ENCODE assay signal across 1 cellular context in the genomic region with DNA sequence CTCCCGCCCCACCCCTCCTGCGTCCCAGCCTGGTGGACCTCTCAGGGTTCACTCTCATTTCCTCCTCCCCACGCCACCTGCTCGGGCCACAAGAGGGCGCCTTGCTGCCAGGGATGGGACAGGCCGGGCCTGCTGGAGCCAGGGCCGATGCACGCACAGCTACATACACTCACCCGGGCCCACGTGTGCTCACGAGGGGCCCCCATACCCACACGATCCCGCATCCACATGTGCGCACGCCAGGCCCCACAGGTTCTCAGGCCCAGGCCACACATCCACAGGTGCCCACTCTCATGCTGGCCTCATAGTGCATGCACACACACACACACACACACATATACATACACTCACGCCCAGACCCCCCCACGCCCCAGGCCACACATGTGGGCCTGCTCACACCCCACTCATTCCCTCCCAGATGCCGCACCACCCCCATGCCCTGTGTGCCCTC.
TF ChIP-seq lines count a peak whose summit lies in the region.

No MANE protein-coding gene starts in this region.

TF ChIP-seq in HEK293, 187 proteins besides CTCF, POLR2A, EP300 and RAD21 (continued from another document and continues in another):
- TF ChIP-seq PBX3 (CRISPR knock-in tag; IDR thresholded peaks at IDR 0.05) = peak; percentile 65; the same call in 1 of the 2 replicates
- no peak for TF ChIP-seq ZNF473 (tag by site-specific recombination; IDR thresholded peaks at IDR 0.05)
- peak; percentile 29; the same call in 1 of the 2 replicates for TF ChIP-seq KLF1 (tag by site-specific recombination; IDR thresholded peaks at IDR 0.05)
- peak; percentile 82; the same call in 1 of the 2 replicates for TF ChIP-seq ZSCAN30 (tag by site-specific recombination; IDR thresholded peaks at IDR 0.05)
- no peak for TF ChIP-seq YY1 (tag by site-specific recombination; IDR thresholded peaks at IDR 0.05)
- peak; percentile 46; the same call in 1 of the 2 replicates for TF ChIP-seq ZBTB10 (tag by site-specific recombination; IDR thresholded peaks at IDR 0.05)
- TF ChIP-seq ZNF146 (tag by site-specific recombination; IDR thresholded peaks at IDR 0.05) = 0 out of 2 replicates have a peak, but pooled peaks have one; percentile 11
- no peak for TF ChIP-seq ZNF366 (tag by site-specific recombination; conservative IDR thresholded peaks at IDR 0.05)
- no peak for TF ChIP-seq ZNF416 (tag by site-specific recombination; IDR thresholded peaks at IDR 0.05)
- TF ChIP-seq ZNF18 (tag by site-specific recombination; IDR thresholded peaks at IDR 0.05) = peak; percentile 60; the same call in 1 of the 2 replicates
- TF ChIP-seq ZIC2 (tag by site-specific recombination; IDR thresholded peaks at IDR 0.05) = no peak
- no peak for TF ChIP-seq ZNF48 (tag by site-specific recombination; IDR thresholded peaks at IDR 0.05)
- peak; percentile 62; the same call in 1 of the 2 replicates for TF ChIP-seq ZEB2 (tag by site-specific recombination; IDR thresholded peaks at IDR 0.05)
- peak; percentile 40; the same call in 1 of the 2 replicates for TF ChIP-seq ZBTB7A (tag by site-specific recombination; IDR thresholded peaks at IDR 0.05; ENCODE audit: low read depth)
- TF ChIP-seq, protein P1, sequence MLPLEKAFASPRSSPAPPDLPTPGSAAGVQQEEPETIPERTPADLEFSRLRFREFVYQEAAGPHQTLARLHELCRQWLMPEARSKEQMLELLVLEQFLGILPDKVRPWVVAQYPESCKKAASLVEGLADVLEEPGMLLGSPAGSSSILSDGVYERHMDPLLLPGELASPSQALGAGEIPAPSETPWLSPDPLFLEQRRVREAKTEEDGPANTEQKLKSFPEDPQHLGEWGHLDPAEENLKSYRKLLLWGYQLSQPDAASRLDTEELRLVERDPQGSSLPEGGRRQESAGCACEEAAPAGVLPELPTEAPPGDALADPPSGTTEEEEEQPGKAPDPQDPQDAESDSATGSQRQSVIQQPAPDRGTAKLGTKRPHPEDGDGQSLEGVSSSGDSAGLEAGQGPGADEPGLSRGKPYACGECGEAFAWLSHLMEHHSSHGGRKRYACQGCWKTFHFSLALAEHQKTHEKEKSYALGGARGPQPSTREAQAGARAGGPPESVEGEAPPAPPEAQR (tag by site-specific recombination; IDR thresholded peaks at IDR 0.05) = no peak
- TF ChIP-seq ZNF391 (tag by site-specific recombination; IDR thresholded peaks at IDR 0.05; ENCODE audit: borderline replicate concordance, low read depth) = peak; percentile 56; the same call in 1 of the 2 replicates
- TF ChIP-seq, protein P2, sequence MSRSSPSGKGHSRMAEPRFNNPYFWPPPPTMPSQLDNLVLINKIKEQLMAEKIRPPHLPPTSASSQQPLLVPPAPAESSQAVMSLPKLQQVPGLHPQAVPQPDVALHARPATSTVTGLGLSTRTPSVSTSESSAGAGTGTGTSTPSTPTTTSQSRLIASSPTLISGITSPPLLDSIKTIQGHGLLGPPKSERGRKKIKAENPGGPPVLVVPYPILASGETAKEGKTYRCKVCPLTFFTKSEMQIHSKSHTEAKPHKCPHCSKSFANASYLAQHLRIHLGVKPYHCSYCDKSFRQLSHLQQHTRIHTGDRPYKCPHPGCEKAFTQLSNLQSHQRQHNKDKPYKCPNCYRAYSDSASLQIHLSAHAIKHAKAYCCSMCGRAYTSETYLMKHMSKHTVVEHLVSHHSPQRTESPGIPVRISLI (tag by site-specific recombination; IDR thresholded peaks at IDR 0.05) = no peak
- TF ChIP-seq TRIM28 (IDR thresholded peaks at IDR 0.05; ENCODE audit: borderline replicate concordance, low read length) = no peak
- TF ChIP-seq ZNF280C (tag by site-specific recombination; IDR thresholded peaks at IDR 0.05) = no peak
- 0 out of 2 replicates have a peak, but pooled peaks have one; percentile 10 for TF ChIP-seq TSHZ1 (tag by site-specific recombination; IDR thresholded peaks at IDR 0.05; ENCODE audit: borderline replicate concordance)
- TF ChIP-seq ZFHX2 (tag by site-specific recombination; conservative IDR thresholded peaks at IDR 0.05) = peak; percentile 54
- no peak for TF ChIP-seq REPIN1 (tag by site-specific recombination; IDR thresholded peaks at IDR 0.05; ENCODE audit: low read depth)
- TF ChIP-seq ZNF501 (tag by site-specific recombination; IDR thresholded peaks at IDR 0.05) = peak; percentile 74
- TF ChIP-seq ZNF214 (tag by site-specific recombination; IDR thresholded peaks at IDR 0.05; ENCODE audit: borderline replicate concordance) = no peak
- no peak for TF ChIP-seq FEZF1 (tag by site-specific recombination; IDR thresholded peaks at IDR 0.05)
- TF ChIP-seq KLF10 (tag by site-specific recombination; IDR thresholded peaks at IDR 0.05) = no peak
- peak; percentile 28; the same call in 1 of the 2 replicates for TF ChIP-seq ZBTB8A (tag by site-specific recombination; IDR thresholded peaks at IDR 0.05)
- TF ChIP-seq ZNF792 (tag by site-specific recombination; IDR thresholded peaks at IDR 0.05) = no peak
- peak; percentile 71; the same call in 1 of the 2 replicates for TF ChIP-seq ZBTB17 (tag by site-specific recombination; IDR thresholded peaks at IDR 0.05)
- no peak for TF ChIP-seq ZNF837 (tag by site-specific recombination; IDR thresholded peaks at IDR 0.05)
- TF ChIP-seq YY2 (tag by site-specific recombination; IDR thresholded peaks at IDR 0.05) = no peak; the same call in 1 of the 2 replicates
- TF ChIP-seq ZNF16 (tag by site-specific recombination; IDR thresholded peaks at IDR 0.05; ENCODE audit: low read depth) = no peak
- TF ChIP-seq, protein P3, sequence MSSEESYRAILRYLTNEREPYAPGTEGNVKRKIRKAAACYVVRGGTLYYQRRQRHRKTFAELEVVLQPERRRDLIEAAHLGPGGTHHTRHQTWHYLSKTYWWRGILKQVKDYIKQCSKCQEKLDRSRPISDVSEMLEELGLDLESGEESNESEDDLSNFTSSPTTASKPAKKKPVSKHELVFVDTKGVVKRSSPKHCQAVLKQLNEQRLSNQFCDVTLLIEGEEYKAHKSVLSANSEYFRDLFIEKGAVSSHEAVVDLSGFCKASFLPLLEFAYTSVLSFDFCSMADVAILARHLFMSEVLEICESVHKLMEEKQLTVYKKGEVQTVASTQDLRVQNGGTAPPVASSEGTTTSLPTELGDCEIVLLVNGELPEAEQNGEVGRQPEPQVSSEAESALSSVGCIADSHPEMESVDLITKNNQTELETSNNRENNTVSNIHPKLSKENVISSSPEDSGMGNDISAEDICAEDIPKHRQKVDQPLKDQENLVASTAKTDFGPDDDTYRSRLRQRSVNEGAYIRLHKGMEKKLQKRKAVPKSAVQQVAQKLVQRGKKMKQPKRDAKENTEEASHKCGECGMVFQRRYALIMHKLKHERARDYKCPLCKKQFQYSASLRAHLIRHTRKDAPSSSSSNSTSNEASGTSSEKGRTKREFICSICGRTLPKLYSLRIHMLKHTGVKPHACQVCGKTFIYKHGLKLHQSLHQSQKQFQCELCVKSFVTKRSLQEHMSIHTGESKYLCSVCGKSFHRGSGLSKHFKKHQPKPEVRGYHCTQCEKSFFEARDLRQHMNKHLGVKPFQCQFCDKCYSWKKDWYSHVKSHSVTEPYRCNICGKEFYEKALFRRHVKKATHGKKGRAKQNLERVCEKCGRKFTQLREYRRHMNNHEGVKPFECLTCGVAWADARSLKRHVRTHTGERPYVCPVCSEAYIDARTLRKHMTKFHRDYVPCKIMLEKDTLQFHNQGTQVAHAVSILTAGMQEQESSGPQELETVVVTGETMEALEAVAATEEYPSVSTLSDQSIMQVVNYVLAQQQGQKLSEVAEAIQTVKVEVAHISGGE (tag by site-specific recombination; conservative IDR thresholded peaks at IDR 0.05; ENCODE audit: low read depth) = peak; percentile 22; the same call in 1 of the 2 replicates
- TF ChIP-seq ZBTB20 (tag by site-specific recombination; IDR thresholded peaks at IDR 0.05) = peak; percentile 95
- peak; percentile 88 for TF ChIP-seq SCRT1 (tag by site-specific recombination; IDR thresholded peaks at IDR 0.05; ENCODE audit: borderline replicate concordance)
- peak; percentile 91 for TF ChIP-seq SCRT2 (tag by site-specific recombination; IDR thresholded peaks at IDR 0.05)
- TF ChIP-seq, protein P4, sequence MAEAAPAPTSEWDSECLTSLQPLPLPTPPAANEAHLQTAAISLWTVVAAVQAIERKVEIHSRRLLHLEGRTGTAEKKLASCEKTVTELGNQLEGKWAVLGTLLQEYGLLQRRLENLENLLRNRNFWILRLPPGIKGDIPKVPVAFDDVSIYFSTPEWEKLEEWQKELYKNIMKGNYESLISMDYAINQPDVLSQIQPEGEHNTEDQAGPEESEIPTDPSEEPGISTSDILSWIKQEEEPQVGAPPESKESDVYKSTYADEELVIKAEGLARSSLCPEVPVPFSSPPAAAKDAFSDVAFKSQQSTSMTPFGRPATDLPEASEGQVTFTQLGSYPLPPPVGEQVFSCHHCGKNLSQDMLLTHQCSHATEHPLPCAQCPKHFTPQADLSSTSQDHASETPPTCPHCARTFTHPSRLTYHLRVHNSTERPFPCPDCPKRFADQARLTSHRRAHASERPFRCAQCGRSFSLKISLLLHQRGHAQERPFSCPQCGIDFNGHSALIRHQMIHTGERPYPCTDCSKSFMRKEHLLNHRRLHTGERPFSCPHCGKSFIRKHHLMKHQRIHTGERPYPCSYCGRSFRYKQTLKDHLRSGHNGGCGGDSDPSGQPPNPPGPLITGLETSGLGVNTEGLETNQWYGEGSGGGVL (tag by site-specific recombination; IDR thresholded peaks at IDR 0.05) = no peak
- TF ChIP-seq EGR2 (tag by site-specific recombination; IDR thresholded peaks at IDR 0.05; ENCODE audit: low read depth) = peak; percentile 49; the same call in 1 of the 2 replicates
